ENCODE assay signal across 1 cellular context in the genomic region with DNA sequence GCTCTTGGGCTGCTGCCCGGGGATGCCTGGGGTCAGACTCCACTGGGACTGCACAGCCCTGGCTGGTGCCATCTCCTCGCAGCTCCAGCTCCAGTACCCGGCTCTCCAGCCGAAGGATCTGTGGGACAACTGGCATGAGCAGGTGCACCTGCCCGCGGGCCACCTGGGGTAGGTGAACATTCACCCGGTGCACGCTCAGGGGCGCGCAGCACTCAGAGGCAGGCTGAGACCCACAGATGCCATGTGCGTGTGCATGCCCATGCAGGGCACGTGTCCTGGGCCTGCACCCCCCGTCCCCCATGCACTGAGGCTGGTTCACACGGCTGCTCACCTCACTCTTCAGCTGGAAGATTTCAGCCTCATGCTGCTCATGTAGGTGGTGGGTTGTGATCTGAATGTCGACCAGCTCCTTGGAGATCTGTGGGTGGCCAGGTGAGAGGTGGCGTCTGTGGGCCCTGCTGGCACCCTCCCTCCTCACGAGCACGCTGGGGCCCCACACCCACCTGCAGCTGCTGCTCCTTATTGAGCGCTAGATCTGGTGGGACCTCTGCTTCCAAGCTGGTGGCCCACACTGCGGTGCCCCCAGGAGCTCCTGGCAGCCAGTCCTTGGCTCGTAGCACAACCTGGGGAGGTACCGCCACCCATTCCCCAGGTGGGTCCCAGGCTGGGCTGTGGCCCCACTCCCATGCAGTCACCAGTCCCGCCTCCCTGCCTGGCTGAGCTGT.
TF ChIP-seq lines count a peak whose summit lies in the region.

No MANE protein-coding gene starts in this region.

TF ChIP-seq in HepG2, 621 proteins besides CTCF, POLR2A, EP300 and RAD21:
- TF ChIP-seq ONECUT2 (CRISPR knock-in tag; IDR thresholded peaks at IDR 0.05), result no peak
- TF ChIP-seq ESRRA (CRISPR knock-in tag; IDR thresholded peaks at IDR 0.05; ENCODE audit: low read depth), result no peak
- TF ChIP-seq, protein P1, sequence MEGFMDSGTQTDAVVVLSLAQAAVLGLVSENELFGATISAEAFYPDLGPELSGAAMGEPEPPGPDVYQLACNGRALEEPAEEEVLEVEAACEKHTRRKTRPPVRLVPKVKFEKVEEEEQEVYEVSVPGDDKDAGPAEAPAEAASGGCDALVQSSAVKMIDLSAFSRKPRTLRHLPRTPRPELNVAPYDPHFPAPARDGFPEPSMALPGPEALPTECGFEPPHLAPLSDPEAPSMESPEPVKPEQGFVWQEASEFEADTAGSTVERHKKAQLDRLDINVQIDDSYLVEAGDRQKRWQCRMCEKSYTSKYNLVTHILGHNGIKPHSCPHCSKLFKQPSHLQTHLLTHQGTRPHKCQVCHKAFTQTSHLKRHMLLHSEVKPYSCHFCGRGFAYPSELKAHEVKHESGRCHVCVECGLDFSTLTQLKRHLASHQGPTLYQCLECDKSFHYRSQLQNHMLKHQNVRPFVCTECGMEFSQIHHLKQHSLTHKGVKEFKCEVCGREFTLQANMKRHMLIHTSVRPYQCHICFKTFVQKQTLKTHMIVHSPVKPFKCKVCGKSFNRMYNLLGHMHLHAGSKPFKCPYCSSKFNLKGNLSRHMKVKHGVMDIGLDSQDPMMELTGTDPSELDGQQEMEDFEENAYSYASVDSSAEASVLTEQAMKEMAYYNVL (CRISPR knock-in tag; IDR thresholded peaks at IDR 0.05; ENCODE audit: borderline replicate concordance), result no peak
- TF ChIP-seq ZNF891 (CRISPR knock-in tag; IDR thresholded peaks at IDR 0.05), result no peak
- no peak for TF ChIP-seq MAZ (IDR thresholded peaks at IDR 0.05; ENCODE audit: borderline replicate concordance, low read depth, low read length)
- TF ChIP-seq MAZ (CRISPR knock-in tag; IDR thresholded peaks at IDR 0.05; ENCODE audit: low read depth), result no peak
- no peak for TF ChIP-seq TBL1XR1 (IDR thresholded peaks at IDR 0.05; ENCODE audit: borderline replicate concordance, low read length, partially characterized antibody)
- peak; percentile 56 for TF ChIP-seq AGO1 (IDR thresholded peaks at IDR 0.05; ENCODE audit: low read depth, low read length, poor library complexity, severe bottlenecking)
- TF ChIP-seq, protein P2, sequence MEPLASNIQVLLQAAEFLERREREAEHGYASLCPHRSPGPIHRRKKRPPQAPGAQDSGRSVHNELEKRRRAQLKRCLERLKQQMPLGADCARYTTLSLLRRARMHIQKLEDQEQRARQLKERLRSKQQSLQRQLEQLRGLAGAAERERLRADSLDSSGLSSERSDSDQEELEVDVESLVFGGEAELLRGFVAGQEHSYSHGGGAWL (CRISPR knock-in tag; IDR thresholded peaks at IDR 0.05), result no peak
- TF ChIP-seq, protein P3, sequence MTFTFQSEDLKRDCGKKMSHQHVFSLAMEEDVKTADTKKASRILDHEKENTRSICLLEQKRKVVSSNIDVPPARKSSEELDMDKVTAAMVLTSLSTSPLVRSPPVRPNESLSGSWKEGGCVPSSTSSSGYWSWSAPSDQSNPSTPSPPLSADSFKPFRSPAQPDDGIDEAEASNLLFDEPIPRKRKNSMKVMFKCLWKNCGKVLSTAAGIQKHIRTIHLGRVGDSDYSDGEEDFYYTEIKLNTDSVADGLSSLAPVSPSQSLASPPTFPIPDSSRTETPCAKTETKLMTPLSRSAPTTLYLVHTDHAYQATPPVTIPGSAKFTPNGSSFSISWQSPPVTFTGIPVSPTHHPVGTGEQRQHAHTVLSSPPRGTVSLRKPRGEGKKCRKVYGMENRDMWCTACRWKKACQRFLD (CRISPR knock-in tag; IDR thresholded peaks at IDR 0.05; ENCODE audit: borderline replicate concordance), result no peak
- no peak for TF ChIP-seq BCL3 (CRISPR knock-in tag; IDR thresholded peaks at IDR 0.05)
- TF ChIP-seq KLF9 (CRISPR knock-in tag; IDR thresholded peaks at IDR 0.05; ENCODE audit: low read depth), result no peak
- TF ChIP-seq ZNF296 (CRISPR knock-in tag; conservative IDR thresholded peaks at IDR 0.05), result no peak
- no peak for TF ChIP-seq ZNF740 (CRISPR knock-in tag; IDR thresholded peaks at IDR 0.05)
- TF ChIP-seq HBP1 (CRISPR knock-in tag; IDR thresholded peaks at IDR 0.05; ENCODE audit: low read depth), result no peak
- TF ChIP-seq PCBP1 (IDR thresholded peaks at IDR 0.05; ENCODE audit: borderline replicate concordance, low read depth, low read length), result no peak
- TF ChIP-seq KDM2A (CRISPR knock-in tag; IDR thresholded peaks at IDR 0.05; ENCODE audit: borderline replicate concordance, low read depth), result peak; percentile 45; the same call in 1 of the 2 replicates
- no peak for TF ChIP-seq ZNF33B (CRISPR knock-in tag; IDR thresholded peaks at IDR 0.05)
- no peak for TF ChIP-seq ZFP90 (CRISPR knock-in tag; IDR thresholded peaks at IDR 0.05; ENCODE audit: borderline replicate concordance)
- no peak for TF ChIP-seq SETDB1 (CRISPR knock-in tag; IDR thresholded peaks at IDR 0.05; ENCODE audit: borderline replicate concordance)
- peak; percentile 51 for TF ChIP-seq AGO2 (optimal IDR thresholded peaks at IDR 0.05; ENCODE audit: low read depth, low read length)
- peak; percentile 6; the same call in 1 of the 2 replicates for TF ChIP-seq POLR2G (IDR thresholded peaks at IDR 0.05; ENCODE audit: low read depth, low read length)
- TF ChIP-seq NRL (CRISPR knock-in tag; IDR thresholded peaks at IDR 0.05; ENCODE audit: borderline replicate concordance), result 0 out of 2 replicates have a peak, but pooled peaks have one; percentile 4
- TF ChIP-seq ATF3 (CRISPR knock-in tag; IDR thresholded peaks at IDR 0.05), result no peak
- no peak for TF ChIP-seq RCOR2 (CRISPR knock-in tag; IDR thresholded peaks at IDR 0.05)
- 0 out of 2 replicates have a peak, but pooled peaks have one; percentile 0 for TF ChIP-seq ZNF776 (CRISPR knock-in tag; IDR thresholded peaks at IDR 0.05)
- TF ChIP-seq, protein P4, sequence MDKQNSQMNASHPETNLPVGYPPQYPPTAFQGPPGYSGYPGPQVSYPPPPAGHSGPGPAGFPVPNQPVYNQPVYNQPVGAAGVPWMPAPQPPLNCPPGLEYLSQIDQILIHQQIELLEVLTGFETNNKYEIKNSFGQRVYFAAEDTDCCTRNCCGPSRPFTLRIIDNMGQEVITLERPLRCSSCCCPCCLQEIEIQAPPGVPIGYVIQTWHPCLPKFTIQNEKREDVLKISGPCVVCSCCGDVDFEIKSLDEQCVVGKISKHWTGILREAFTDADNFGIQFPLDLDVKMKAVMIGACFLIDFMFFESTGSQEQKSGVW (CRISPR knock-in tag; IDR thresholded peaks at IDR 0.05; ENCODE audit: borderline replicate concordance), result no peak
TF ChIP-seq in HepG2: peak in this region for 6.
